Comparison of ENCODE assay signal across 1 cellular context in the genomic region with DNA sequence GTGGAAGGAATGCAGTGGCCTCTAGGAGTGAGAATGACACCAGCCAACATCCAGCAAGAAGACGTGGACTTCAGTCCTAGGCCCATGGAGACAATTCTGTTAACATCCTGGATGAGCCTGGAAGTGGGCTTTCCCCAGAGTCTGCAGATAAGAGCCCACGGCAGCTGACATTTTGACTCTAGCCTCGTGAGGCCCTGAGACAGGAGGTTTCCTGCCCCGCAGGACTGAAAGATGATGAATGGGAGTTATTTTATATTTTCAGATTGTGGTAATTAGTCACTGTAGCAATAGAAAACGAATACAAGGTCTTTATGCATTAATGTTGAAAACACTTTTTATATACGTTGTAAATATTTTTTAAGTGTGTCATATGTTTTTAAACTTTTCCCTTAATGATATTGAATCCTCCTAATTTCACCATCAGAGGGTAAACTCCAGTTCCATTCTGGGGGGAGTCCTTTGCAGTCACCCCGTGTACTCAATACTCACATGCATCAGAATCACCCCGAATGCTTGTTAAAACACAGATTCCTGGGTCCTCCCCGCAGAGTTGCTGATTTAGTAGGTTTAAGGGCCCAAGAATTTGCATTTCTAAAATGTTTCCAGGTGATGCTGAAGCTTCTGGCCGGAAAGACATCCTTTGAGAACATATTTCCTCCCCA.
TF ChIP-seq lines count a peak whose summit lies in the region.

No MANE protein-coding gene starts in this region.

TF ChIP-seq in H1, 55 proteins besides CTCF, POLR2A, EP300 and RAD21:
- TF ChIP-seq HDAC2 (IDR thresholded peaks at IDR 0.05; ENCODE audit: borderline replicate concordance in 1 of 2, low read depth in 2 of 2, low read length in 2 of 2) (no peak), KDM5A (IDR thresholded peaks at IDR 0.05; ENCODE audit: low read length) (no peak)
